ENCODE assay signal across 8 cellular contexts in genomic region chr3:15064299-15064834, GRCh38. TPM values are rescaled to one million over a fixed set of nuclear protein-coding genes. Genes with fewer than 3 reads are reported as not detected.
DNase-seq lines count a peak whose midpoint lies in the region; ATAC-seq lines count a peak whose summit lies in the region.

No MANE protein-coding gene starts in this region.

- H3K4me3 Mint-ChIP-seq in central memory CD8-positive, alpha-beta T cell: peak overlapping the region; percentile 94
- peak overlapping the region; percentile 98 for H3K4me3 Mint-ChIP-seq in stimulated activated memory B cell treated with anti-CD40 and anti-IgM and Interleukin-4, amounts not matched to agents 10 μg/mL and 1 μg/mL and 100 μg/mL, for 72 hours

- H3K9me3 Mint-ChIP-seq in central memory CD8-positive, alpha-beta T cell: no peaks in the 10 kb centered on the region
- H3K9me3 Mint-ChIP-seq in stimulated activated memory B cell treated with anti-CD40 and anti-IgM and Interleukin-4, amounts not matched to agents 10 μg/mL and 1 μg/mL and 100 μg/mL, for 72 hours: no peaks in the 10 kb centered on the region

- H3K27me3 Mint-ChIP-seq in central memory CD8-positive, alpha-beta T cell: no peaks in the 10 kb centered on the region
- H3K27me3 Mint-ChIP-seq in stimulated activated memory B cell treated with anti-CD40 and anti-IgM and Interleukin-4, amounts not matched to agents 10 μg/mL and 1 μg/mL and 100 μg/mL, for 72 hours: no peaks in the 10 kb centered on the region

- H3K4me1 Mint-ChIP-seq in central memory CD8-positive, alpha-beta T cell: peaks cover 27% of the 10 kb centered on the region
- peaks cover 34% of the 10 kb centered on the region for H3K4me1 Mint-ChIP-seq in stimulated activated memory B cell treated with anti-CD40 and anti-IgM and Interleukin-4, amounts not matched to agents 10 μg/mL and 1 μg/mL and 100 μg/mL, for 72 hours

- ATAC-seq in Right ventricle myocardium inferior (peak; percentile 12), HG02798 (IDR thresholded peaks at IDR 0.05; ENCODE audit: poor library complexity, unreplicated experiment) (peak; percentile 14), left colon (peak; percentile 58)
- ATAC-seq in central memory CD8-positive, alpha-beta T cell (replicated peaks; ENCODE audit: extremely low read depth, poor library complexity, severe bottlenecking): peak; percentile 41
- ATAC-seq in stimulated activated memory B cell treated with anti-CD40 and anti-IgM and Interleukin-4, amounts not matched to agents 10 μg/mL and 1 μg/mL and 100 μg/mL, for 72 hours: peak; percentile 17

- intact Hi-C loops in Right ventricle myocardium inferior (cut with DNase I): no loop called here
- intact Hi-C loops in cardiac septum (cut with DNase I): loop anchor here (2.0 kb wide), 1 partner anchor 118 kb away; the partner anchor contains the start of gene NR2C2
- intact Hi-C loops in left colon (cut with DNase I, micrococcal nuclease): no loop called here

- H3K36me3 Mint-ChIP-seq in central memory CD8-positive, alpha-beta T cell (ENCODE audit: insufficient read depth): peaks cover 9% of the 10 kb centered on the region
- H3K36me3 Mint-ChIP-seq in stimulated activated memory B cell treated with anti-CD40 and anti-IgM and Interleukin-4, amounts not matched to agents 10 μg/mL and 1 μg/mL and 100 μg/mL, for 72 hours: peaks cover 14% of the 10 kb centered on the region

- peak overlapping the region; percentile 89 for H3K27ac Mint-ChIP-seq in central memory CD8-positive, alpha-beta T cell (ENCODE audit: low read depth)
- peak overlapping the region; percentile 98 for H3K27ac Mint-ChIP-seq in stimulated activated memory B cell treated with anti-CD40 and anti-IgM and Interleukin-4, amounts not matched to agents 10 μg/mL and 1 μg/mL and 100 μg/mL, for 72 hours

- no peak for DNase-seq in Right ventricle myocardium inferior (ENCODE audit: missing footprints)
- no peak for DNase-seq in cardiac septum (ENCODE audit: low spot score)
- DNase-seq in RKO (ENCODE audit: low spot score): peak; percentile 57
- DNase-seq in central memory CD8-positive, alpha-beta T cell (ENCODE audit: low spot score in 2 of 2): no peak
- peak in 1 of 2 donors; percentile 44 for DNase-seq in left colon
- DNase-seq in amniotic stem cell (lab: John Stamatoyannopoulos, UW): no peak

RNA-seq across cellular contexts. Expression of gene MRPS25, which starts 0.7 kb away (rescaled TPM):
- total RNA-seq in Right ventricle myocardium inferior (140 TPM), cardiac septum (77.7 TPM), left colon (10 to 100 TPM; 68.3 to 82.7 TPM)

RNA-seq across cellular contexts. Expression of gene RBSN, which starts 34.6 kb away (rescaled TPM):
- total RNA-seq in Right ventricle myocardium inferior (16.5 TPM), cardiac septum (24.1 TPM), left colon (10 to 100 TPM; 13.8 to 15.7 TPM)
